In the genomic region with DNA sequence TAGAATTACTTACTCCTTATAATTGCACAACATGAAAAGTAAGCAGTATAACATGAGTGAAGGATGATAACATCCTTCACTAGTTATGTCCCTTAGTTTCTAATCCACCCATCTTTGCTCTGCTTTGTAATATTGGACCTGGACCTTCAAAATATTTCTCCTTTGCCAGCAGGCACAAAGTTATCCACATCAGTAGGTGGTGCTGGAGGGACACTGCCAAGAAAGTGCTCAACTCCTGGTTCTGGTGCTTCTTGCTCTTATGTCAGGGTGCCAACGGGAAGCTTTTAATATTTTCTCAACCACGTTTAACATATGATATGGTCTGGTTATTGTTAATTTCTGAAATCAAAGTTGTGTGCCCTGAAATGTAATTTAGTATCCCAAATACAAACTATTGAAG, we compare ENCODE assay signal across 1 cellular context.
TF ChIP-seq lines count a peak whose summit lies in the region.

No MANE protein-coding gene starts in this region.

TF ChIP-seq in HCT116, 20 proteins besides CTCF, POLR2A, EP300 and RAD21 (continued from another document):
- no peak for TF ChIP-seq POLR2AphosphoS5 (IDR thresholded peaks at IDR 0.05; ENCODE audit: low read depth, low read length)
